ENCODE assay signal across 1 cellular context in the genomic region with DNA sequence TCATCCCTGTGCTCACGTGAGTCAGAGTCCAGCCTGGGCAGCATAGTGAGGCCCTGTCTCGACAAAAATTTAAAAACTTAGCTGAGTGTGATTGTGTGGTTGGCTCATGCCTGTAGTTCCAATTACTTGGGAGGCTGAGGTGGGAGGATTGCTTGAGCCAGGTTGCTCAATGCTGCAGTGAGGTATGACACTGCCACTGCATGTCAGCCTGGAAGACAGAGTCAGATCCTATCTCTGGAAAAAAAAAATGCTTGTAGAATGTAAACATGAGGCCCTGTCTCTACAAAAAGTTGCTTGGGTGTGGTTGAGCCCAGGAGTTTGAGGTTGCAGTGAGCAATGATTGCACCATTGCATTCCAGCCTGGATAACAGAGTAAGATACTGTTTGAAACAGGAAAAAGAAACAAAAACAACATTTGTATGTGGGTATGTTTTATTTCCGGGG.
TF ChIP-seq lines count a peak whose summit lies in the region.

No MANE protein-coding gene starts in this region.

TF ChIP-seq in HepG2, 621 proteins besides CTCF, POLR2A, EP300 and RAD21 (continued from another document and continues in another):
- TF ChIP-seq, protein P1, sequence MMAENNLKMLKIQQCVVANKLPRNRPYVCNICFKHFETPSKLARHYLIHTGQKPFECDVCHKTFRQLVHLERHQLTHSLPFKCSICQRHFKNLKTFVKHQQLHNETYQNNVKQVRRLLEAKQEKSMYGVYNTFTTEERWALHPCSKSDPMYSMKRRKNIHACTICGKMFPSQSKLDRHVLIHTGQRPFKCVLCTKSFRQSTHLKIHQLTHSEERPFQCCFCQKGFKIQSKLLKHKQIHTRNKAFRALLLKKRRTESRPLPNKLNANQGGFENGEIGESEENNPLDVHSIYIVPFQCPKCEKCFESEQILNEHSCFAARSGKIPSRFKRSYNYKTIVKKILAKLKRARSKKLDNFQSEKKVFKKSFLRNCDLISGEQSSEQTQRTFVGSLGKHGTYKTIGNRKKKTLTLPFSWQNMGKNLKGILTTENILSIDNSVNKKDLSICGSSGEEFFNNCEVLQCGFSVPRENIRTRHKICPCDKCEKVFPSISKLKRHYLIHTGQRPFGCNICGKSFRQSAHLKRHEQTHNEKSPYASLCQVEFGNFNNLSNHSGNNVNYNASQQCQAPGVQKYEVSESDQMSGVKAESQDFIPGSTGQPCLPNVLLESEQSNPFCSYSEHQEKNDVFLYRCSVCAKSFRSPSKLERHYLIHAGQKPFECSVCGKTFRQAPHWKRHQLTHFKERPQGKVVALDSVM (CRISPR knock-in tag; IDR thresholded peaks at IDR 0.05), result peak; percentile 81
- TF ChIP-seq SOX13 (IDR thresholded peaks at IDR 0.05) (no peak), SOX13 (CRISPR knock-in tag; conservative IDR thresholded peaks at IDR 0.05 in 1 of 2, IDR thresholded peaks at IDR 0.05 in 1 of 2) (peak in 1 of 2 experiments; percentile 61; a peak in 2 of 4 replicates), SALL2 (CRISPR knock-in tag; IDR thresholded peaks at IDR 0.05) (no peak), CC2D1A (CRISPR knock-in tag; IDR thresholded peaks at IDR 0.05) (no peak), ZNF44 (CRISPR knock-in tag; IDR thresholded peaks at IDR 0.05) (no peak), RFXANK (CRISPR knock-in tag; IDR thresholded peaks at IDR 0.05) (no peak), ZNF773 (CRISPR knock-in tag; IDR thresholded peaks at IDR 0.05; ENCODE audit: borderline replicate concordance) (no peak), THAP11 (CRISPR knock-in tag; IDR thresholded peaks at IDR 0.05) (no peak), SALL1 (CRISPR knock-in tag; IDR thresholded peaks at IDR 0.05) (peak; percentile 36; the same call in 1 of the 2 replicates), ZNF747 (CRISPR knock-in tag; IDR thresholded peaks at IDR 0.05; ENCODE audit: borderline replicate concordance) (no peak), PHF5A (CRISPR knock-in tag; IDR thresholded peaks at IDR 0.05; ENCODE audit: low read depth, unreplicated experiment) (no peak), ZNF296 (CRISPR knock-in tag; conservative IDR thresholded peaks at IDR 0.05) (no peak), FOXA1 (IDR thresholded peaks at IDR 0.05) (no peak), FOXA1 (CRISPR knock-in tag; IDR thresholded peaks at IDR 0.05) (peak; percentile 73), SMC3 (IDR thresholded peaks at IDR 0.05; ENCODE audit: low read length) (no peak), TRIM24 (CRISPR knock-in tag; IDR thresholded peaks at IDR 0.05) (no peak), NFE2L2 (IDR thresholded peaks at IDR 0.05; ENCODE audit: low read length) (no peak), GATAD1 (CRISPR knock-in tag; IDR thresholded peaks at IDR 0.05) (no peak), ZNF713 (CRISPR knock-in tag; IDR thresholded peaks at IDR 0.05) (no peak), ZNF24 (IDR thresholded peaks at IDR 0.05) (no peak), HMGA1 (CRISPR knock-in tag; conservative IDR thresholded peaks at IDR 0.05) (no peak), RCOR2 (CRISPR knock-in tag; IDR thresholded peaks at IDR 0.05) (peak; percentile 74; the same call in 1 of the 2 replicates)
- TF ChIP-seq, protein P2, sequence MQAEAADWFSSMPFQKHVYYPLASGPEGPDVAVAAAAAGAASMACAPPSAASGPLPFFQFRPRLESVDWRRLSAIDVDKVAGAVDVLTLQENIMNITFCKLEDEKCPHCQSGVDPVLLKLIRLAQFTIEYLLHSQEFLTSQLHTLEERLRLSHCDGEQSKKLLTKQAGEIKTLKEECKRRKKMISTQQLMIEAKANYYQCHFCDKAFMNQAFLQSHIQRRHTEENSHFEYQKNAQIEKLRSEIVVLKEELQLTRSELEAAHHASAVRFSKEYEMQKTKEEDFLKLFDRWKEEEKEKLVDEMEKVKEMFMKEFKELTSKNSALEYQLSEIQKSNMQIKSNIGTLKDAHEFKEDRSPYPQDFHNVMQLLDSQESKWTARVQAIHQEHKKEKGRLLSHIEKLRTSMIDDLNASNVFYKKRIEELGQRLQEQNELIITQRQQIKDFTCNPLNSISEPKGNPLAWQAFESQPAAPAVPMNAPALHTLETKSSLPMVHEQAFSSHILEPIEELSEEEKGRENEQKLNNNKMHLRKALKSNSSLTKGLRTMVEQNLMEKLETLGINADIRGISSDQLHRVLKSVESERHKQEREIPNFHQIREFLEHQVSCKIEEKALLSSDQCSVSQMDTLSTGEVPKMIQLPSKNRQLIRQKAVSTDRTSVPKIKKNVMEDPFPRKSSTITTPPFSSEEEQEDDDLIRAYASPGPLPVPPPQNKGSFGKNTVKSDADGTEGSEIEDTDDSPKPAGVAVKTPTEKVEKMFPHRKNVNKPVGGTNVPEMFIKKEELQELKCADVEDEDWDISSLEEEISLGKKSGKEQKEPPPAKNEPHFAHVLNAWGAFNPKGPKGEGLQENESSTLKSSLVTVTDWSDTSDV (CRISPR knock-in tag; IDR thresholded peaks at IDR 0.05), result no peak
- TF ChIP-seq, protein P3, sequence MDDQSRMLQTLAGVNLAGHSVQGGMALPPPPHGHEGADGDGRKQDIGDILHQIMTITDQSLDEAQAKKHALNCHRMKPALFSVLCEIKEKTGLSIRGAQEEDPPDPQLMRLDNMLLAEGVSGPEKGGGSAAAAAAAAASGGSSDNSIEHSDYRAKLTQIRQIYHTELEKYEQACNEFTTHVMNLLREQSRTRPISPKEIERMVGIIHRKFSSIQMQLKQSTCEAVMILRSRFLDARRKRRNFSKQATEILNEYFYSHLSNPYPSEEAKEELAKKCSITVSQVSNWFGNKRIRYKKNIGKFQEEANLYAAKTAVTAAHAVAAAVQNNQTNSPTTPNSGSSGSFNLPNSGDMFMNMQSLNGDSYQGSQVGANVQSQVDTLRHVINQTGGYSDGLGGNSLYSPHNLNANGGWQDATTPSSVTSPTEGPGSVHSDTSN (CRISPR knock-in tag; IDR thresholded peaks at IDR 0.05; ENCODE audit: borderline replicate concordance), result no peak
- TF ChIP-seq, protein P4, sequence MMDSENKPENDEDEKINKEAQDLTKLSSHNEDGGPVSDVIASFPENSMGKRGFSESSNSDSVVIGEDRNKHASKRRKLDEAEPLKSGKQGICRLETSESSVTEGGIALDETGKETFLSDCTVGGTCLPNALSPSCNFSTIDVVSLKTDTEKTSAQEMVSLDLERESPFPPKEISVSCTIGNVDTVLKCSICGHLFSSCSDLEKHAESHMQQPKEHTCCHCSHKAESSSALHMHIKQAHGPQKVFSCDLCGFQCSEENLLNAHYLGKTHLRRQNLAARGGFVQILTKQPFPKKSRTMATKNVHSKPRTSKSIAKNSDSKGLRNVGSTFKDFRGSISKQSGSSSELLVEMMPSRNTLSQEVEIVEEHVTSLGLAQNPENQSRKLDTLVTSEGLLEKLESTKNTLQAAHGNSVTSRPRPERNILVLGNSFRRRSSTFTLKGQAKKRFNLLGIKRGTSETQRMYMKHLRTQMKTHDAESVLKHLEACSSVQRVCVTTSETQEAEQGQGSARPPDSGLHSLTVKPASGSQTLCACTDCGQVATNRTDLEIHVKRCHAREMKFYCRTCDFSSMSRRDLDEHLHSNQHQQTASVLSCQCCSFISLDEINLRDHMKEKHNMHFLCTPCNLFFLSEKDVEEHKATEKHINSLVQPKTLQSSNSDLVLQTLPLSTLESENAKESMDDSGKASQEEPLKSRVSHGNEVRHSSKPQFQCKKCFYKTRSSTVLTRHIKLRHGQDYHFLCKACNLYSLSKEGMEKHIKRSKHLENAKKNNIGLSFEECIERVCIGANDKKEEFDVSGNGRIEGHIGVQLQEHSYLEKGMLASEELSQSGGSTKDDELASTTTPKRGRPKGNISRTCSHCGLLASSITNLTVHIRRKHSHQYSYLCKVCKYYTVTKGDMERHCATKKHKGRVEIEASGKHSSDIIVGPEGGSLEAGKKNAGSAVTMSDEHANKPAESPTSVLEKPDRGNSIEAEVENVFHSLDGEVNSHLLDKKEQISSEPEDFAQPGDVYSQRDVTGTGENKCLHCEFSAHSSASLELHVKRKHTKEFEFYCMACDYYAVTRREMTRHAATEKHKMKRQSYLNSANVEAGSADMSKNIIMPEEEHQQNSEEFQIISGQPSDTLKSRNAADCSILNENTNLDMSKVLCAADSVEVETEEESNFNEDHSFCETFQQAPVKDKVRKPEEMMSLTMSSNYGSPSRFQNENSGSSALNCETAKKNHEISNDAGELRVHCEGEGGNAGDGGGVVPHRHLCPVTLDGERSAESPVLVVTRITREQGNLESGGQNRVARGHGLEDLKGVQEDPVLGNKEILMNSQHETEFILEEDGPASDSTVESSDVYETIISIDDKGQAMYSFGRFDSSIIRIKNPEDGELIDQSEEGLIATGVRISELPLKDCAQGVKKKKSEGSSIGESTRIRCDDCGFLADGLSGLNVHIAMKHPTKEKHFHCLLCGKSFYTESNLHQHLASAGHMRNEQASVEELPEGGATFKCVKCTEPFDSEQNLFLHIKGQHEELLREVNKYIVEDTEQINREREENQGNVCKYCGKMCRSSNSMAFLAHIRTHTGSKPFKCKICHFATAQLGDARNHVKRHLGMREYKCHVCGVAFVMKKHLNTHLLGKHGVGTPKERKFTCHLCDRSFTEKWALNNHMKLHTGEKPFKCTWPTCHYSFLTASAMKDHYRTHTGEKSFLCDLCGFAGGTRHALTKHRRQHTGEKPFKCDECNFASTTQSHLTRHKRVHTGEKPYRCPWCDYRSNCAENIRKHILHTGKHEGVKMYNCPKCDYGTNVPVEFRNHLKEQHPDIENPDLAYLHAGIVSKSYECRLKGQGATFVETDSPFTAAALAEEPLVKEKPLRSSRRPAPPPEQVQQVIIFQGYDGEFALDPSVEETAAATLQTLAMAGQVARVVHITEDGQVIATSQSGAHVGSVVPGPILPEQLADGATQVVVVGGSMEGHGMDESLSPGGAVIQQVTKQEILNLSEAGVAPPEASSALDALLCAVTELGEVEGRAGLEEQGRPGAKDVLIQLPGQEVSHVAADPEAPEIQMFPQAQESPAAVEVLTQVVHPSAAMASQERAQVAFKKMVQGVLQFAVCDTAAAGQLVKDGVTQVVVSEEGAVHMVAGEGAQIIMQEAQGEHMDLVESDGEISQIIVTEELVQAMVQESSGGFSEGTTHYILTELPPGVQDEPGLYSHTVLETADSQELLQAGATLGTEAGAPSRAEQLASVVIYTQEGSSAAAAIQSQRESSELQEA (CRISPR knock-in tag; IDR thresholded peaks at IDR 0.05; ENCODE audit: not compliant biosample characterization), result no peak
- TF ChIP-seq, protein P5, sequence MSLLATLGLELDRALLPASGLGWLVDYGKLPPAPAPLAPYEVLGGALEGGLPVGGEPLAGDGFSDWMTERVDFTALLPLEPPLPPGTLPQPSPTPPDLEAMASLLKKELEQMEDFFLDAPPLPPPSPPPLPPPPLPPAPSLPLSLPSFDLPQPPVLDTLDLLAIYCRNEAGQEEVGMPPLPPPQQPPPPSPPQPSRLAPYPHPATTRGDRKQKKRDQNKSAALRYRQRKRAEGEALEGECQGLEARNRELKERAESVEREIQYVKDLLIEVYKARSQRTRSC (CRISPR knock-in tag; IDR thresholded peaks at IDR 0.05; ENCODE audit: low read depth), result no peak
- TF ChIP-seq, protein P6, sequence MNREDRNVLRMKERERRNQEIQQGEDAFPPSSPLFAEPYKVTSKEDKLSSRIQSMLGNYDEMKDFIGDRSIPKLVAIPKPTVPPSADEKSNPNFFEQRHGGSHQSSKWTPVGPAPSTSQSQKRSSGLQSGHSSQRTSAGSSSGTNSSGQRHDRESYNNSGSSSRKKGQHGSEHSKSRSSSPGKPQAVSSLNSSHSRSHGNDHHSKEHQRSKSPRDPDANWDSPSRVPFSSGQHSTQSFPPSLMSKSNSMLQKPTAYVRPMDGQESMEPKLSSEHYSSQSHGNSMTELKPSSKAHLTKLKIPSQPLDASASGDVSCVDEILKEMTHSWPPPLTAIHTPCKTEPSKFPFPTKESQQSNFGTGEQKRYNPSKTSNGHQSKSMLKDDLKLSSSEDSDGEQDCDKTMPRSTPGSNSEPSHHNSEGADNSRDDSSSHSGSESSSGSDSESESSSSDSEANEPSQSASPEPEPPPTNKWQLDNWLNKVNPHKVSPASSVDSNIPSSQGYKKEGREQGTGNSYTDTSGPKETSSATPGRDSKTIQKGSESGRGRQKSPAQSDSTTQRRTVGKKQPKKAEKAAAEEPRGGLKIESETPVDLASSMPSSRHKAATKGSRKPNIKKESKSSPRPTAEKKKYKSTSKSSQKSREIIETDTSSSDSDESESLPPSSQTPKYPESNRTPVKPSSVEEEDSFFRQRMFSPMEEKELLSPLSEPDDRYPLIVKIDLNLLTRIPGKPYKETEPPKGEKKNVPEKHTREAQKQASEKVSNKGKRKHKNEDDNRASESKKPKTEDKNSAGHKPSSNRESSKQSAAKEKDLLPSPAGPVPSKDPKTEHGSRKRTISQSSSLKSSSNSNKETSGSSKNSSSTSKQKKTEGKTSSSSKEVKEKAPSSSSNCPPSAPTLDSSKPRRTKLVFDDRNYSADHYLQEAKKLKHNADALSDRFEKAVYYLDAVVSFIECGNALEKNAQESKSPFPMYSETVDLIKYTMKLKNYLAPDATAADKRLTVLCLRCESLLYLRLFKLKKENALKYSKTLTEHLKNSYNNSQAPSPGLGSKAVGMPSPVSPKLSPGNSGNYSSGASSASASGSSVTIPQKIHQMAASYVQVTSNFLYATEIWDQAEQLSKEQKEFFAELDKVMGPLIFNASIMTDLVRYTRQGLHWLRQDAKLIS (CRISPR knock-in tag; IDR thresholded peaks at IDR 0.05), result no peak
- TF ChIP-seq, protein P7, sequence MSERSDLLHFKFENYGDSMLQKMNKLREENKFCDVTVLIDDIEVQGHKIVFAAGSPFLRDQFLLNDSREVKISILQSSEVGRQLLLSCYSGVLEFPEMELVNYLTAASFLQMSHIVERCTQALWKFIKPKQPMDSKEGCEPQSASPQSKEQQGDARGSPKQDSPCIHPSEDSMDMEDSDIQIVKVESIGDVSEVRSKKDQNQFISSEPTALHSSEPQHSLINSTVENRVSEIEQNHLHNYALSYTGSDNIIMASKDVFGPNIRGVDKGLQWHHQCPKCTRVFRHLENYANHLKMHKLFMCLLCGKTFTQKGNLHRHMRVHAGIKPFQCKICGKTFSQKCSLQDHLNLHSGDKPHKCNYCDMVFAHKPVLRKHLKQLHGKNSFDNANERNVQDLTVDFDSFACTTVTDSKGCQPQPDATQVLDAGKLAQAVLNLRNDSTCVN (CRISPR knock-in tag; IDR thresholded peaks at IDR 0.05; ENCODE audit: borderline replicate concordance), result no peak
- TF ChIP-seq, protein P8, sequence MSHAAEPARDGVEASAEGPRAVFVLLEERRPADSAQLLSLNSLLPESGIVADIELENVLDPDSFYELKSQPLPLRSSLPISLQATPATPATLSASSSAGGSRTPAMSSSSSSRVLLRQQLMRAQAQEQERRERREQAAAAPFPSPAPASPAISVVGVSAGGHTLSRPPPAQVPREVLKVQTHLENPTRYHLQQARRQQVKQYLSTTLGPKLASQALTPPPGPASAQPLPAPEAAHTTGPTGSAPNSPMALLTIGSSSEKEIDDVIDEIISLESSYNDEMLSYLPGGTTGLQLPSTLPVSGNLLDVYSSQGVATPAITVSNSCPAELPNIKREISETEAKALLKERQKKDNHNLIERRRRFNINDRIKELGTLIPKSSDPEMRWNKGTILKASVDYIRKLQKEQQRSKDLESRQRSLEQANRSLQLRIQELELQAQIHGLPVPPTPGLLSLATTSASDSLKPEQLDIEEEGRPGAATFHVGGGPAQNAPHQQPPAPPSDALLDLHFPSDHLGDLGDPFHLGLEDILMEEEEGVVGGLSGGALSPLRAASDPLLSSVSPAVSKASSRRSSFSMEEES (CRISPR knock-in tag; IDR thresholded peaks at IDR 0.05), result 0 out of 2 replicates have a peak, but pooled peaks have one; percentile 16
